Comparison of ENCODE assay signal across 22 cellular contexts in the genomic region with DNA sequence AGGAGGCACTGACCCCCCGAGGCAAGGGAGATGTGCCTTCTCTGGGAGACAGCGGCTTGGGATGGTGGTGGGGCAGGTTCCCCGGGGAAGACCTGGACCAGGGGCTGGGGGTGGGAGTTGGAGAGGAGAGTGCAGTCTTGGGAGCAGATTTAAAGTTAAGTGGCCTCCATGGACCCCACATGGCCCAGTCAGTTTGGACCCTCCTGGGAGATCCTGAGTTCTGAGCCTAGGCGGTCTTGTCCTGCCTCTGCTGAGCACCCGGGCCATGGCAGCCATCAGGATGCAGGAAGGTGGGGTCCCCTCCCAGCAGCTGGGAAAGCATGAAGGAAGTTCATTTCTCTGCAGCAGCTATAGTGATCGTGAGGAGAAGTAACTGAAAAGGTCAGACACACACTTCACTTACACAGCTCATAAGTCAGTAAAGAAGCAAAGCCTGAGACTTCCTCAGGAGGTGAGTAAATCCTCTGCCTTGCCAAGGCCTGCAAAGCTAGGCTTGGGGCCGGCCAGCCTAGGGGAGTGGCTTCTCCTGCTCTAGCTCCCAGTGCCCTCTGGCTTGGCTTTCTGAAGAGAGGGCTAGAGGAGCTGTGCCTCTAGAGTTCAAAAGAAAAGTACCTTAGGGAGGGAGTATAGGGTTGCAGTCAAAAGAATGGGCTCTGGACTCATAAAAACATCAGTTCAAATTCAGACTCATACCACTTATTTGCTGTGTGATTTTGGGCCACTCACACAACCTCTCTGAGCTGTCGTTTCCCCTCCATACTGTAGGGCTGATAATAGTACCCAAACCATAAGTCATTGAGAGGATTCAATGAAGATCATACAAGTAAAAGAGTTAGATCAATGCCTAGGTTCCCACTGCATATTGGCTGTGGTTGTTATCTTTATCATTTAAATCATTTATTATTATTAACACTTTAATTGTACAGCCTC. TPM values are rescaled to one million over a fixed set of nuclear protein-coding genes. Genes with fewer than 3 reads are reported as not detected.
DNase-seq lines count a peak whose midpoint lies in the region; ATAC-seq and TF ChIP-seq lines count a peak whose summit lies in the region.
"Had no signal": no experiment of that assay in that cellular context is flagged by ENCODE, and none has a peak within 500 bp of the region (broad histone marks: within the 10 kb centered on the region; RNA-seq: fewer than 3 reads in every experiment).

No MANE protein-coding gene starts in this region.

- H2AK5ac ChIP-seq in neuronal stem cell (ENCODE audit: low read depth, low read length): no peak overlapping the region

- H3K27ac ChIP-seq in coronary artery: no peak overlapping the region
- H3K27ac ChIP-seq in neuronal stem cell (replicated peaks; ENCODE audit: low read length): no peak overlapping the region
- H3K27ac ChIP-seq: 22Rv1, BLaER1 had no signal

- no peak overlapping the region for H2BK120ac ChIP-seq in neuronal stem cell (ENCODE audit: low read depth, low read length)

- H2BK12ac ChIP-seq in neuronal stem cell (ENCODE audit: low read length): no peak overlapping the region

- no peak overlapping the region for H4K8ac ChIP-seq in neuronal stem cell (ENCODE audit: low read depth, low read length)

- DNase-seq in activated CD8-positive, alpha-beta memory T cell treated with anti-CD3 and anti-CD28 coated beads for 24 hours: peak; percentile 28
- no peak for DNase-seq in activated CD8-positive, alpha-beta memory T cell treated with anti-CD3 and anti-CD28 coated beads, Interleukin-2, amount 50 U/mL, for 48 hours
- DNase-seq in coronary artery (ENCODE audit: low spot score) (peak; percentile 66), neuronal stem cell (ENCODE audit: low spot score) (no peak), ureter (ENCODE audit: low spot score) (peak; percentile 34), kidney glomerular epithelial cell (lab: John Stamatoyannopoulos, UW) (no peak)
- DNase-seq in activated CD4-positive, alpha-beta T cell treated with anti-CD3 and anti-CD28 coated beads, Interleukin-2, amount 50 U/mL, for 1 hour: no peak
- DNase-seq: CD4-positive, alpha-beta memory T cell; DMS153; DMS79; GF-D8; HFFc6 had no signal

- H3K36me3 ChIP-seq in neuronal stem cell (replicated peaks in 1 of 2; ENCODE audit: control insufficient read depth in 2 of 2, insufficient read depth in 2 of 2, low read length in 2 of 2): no peaks in the 10 kb centered on the region
- H3K36me3 ChIP-seq: BLaER1 had no signal

- no peak overlapping the region for H3K14ac ChIP-seq in neuronal stem cell (ENCODE audit: low read length)

- H3K4ac ChIP-seq in neuronal stem cell (ENCODE audit: low read length): no peak overlapping the region

- H3K4me3 ChIP-seq in coronary artery (no peak overlapping the region), neuronal stem cell (ENCODE audit: low read length in 2 of 2) (no peak overlapping the region)
- H3K4me3 ChIP-seq: BLaER1, GM23338 had no signal

- H3K9ac ChIP-seq in neuronal stem cell (ENCODE audit: low read depth, low read length, poor library complexity): peak overlapping the region; percentile 33
- H3K9ac ChIP-seq: BLaER1 had no signal

- no peak for ATAC-seq in HG03378 (IDR thresholded peaks at IDR 0.05; ENCODE audit: unreplicated experiment)
- ATAC-seq: GM23338, HCT116, HepG2 had no signal

- no CpG with 5 or more reads among the region's 8 CpGs for WGBS in neuronal stem cell (ENCODE audit: extremely low coverage in 2 of 2, insufficient read length in 2 of 2, insufficient replicate concordance in 1 of 2), 2 donors

- no peaks in the 10 kb centered on the region for H3K9me3 ChIP-seq in neuronal stem cell (replicated peaks in 1 of 2; ENCODE audit: control insufficient read depth in 2 of 2, insufficient read depth in 1 of 2, low read depth in 1 of 2, low read length in 2 of 2)
- H3K9me3 ChIP-seq: BLaER1 had no signal

- H3K23ac ChIP-seq in neuronal stem cell (ENCODE audit: low read depth, low read length, poor library complexity): no peak overlapping the region

- no peak overlapping the region for H2BK5ac ChIP-seq in neuronal stem cell (ENCODE audit: low read length)

- H2AFZ ChIP-seq in neuronal stem cell (ENCODE audit: low read length): no peak overlapping the region
- H2AFZ ChIP-seq: GM23338 had no signal

- TF ChIP-seq CTCF in coronary artery (IDR thresholded peaks at IDR 0.05): no peak

- H3K4me2 ChIP-seq in neuronal stem cell (ENCODE audit: insufficient read depth, low read length, poor library complexity, severe bottlenecking): no peak overlapping the region
- H3K4me2 ChIP-seq: BLaER1, GM23338 had no signal

- no peaks in the 10 kb centered on the region for H3K4me1 ChIP-seq in neuronal stem cell (ENCODE audit: control insufficient read depth in 2 of 2, insufficient read depth in 1 of 2, low read depth in 1 of 2, low read length in 2 of 2)

- H3K27me3 ChIP-seq in neuronal stem cell (ENCODE audit: control insufficient read depth in 3 of 3, insufficient read depth in 3 of 3, low read depth in 1 of 3, low read length in 3 of 3): peaks cover 0 to 2% (median 0%) of the 10 kb centered on the region in 3 experiments
- H3K27me3 ChIP-seq: BLaER1 had no signal

- H2BK15ac ChIP-seq in neuronal stem cell (ENCODE audit: low read length): no peak overlapping the region

- H3K18ac ChIP-seq in neuronal stem cell (ENCODE audit: low read length): no peak overlapping the region

- H3K79me1 ChIP-seq in neuronal stem cell (ENCODE audit: low read depth, low read length): no peaks in the 10 kb centered on the region

- no peak overlapping the region for H4K91ac ChIP-seq in neuronal stem cell (ENCODE audit: low read depth, low read length, poor library complexity)

RNA-seq across cellular contexts. Expression of a gene that starts 31.0 kb away (rescaled TPM):
- polyA plus RNA-seq in neuronal stem cell (2013, experiment 1 of 2): not detected
- not detected for polyA plus RNA-seq in neuronal stem cell (2013, experiment 2 of 2)
- total RNA-seq in ureter: not detected
- total RNA-seq: A673; CD4-positive, alpha-beta memory T cell; Daoy; GM23338; HepG2; HFFc6 had no signal
- polyA plus RNA-seq: AG04450; CD14-positive monocyte; CD4-positive, alpha-beta memory T cell; GM23338; HepG2 had no signal

Comparison
In these comparisons a context has a peak if more than half of its experiments do, and no peak if none do; other contexts are left out.
1. DNase-seq: peak in activated CD8-positive, alpha-beta memory T cell treated with anti-CD3 and anti-CD28 coated beads for 24 hours (single experiment), coronary artery (single experiment) and ureter (single experiment); none in activated CD8-positive, alpha-beta memory T cell treated with anti-CD3 and anti-CD28 coated beads, Interleukin-2, amount 50 U/mL, for 48 hours (single experiment), neuronal stem cell (single experiment), activated CD4-positive, alpha-beta T cell treated with anti-CD3 and anti-CD28 coated beads, Interleukin-2, amount 50 U/mL, for 1 hour (single experiment) and kidney glomerular epithelial cell (single experiment).